In genomic region chr16:84618428-84619102, GRCh38 we compare ENCODE assay signal across 8 cellular contexts. TPM values are rescaled to one million over a fixed set of nuclear protein-coding genes. Genes with fewer than 3 reads are reported as not detected.
A peak's percentile ranks its signal among the peaks of the same experiment; 100 is the strongest.
DNase-seq lines count a peak whose midpoint lies in the region; ATAC-seq and TF ChIP-seq lines count a peak whose summit lies in the region.

No MANE protein-coding gene starts in this region.

- H3K9me3 Mint-ChIP-seq in activated naive CD4-positive, alpha-beta T cell treated with anti-CD3 and anti-CD28 coated beads, Interleukin-2, amount 10 ng/mL, durations not matched to agents 7 days and 5 days: no peaks in the 10 kb centered on the region

- peak overlapping the region; percentile 66 for H3K27ac Mint-ChIP-seq in activated naive CD4-positive, alpha-beta T cell treated with anti-CD3 and anti-CD28 coated beads, Interleukin-2, amount 10 ng/mL, durations not matched to agents 7 days and 5 days

- no peak overlapping the region for H2AFZ ChIP-seq in neuron (ENCODE audit: low read depth, low read length)

- ATAC-seq in HG03045 (IDR thresholded peaks at IDR 0.05; ENCODE audit: unreplicated experiment): no peak
- no peak for ATAC-seq in GM18907 (IDR thresholded peaks at IDR 0.05; ENCODE audit: unreplicated experiment)

- no peak for DNase-seq in activated naive CD4-positive, alpha-beta T cell treated with anti-CD3 and anti-CD28 coated beads, Interleukin-2, amount 10 ng/mL, durations not matched to agents 7 days and 5 days
- no peak for DNase-seq in activated naive CD4-positive, alpha-beta T cell treated with anti-CD3 and anti-CD28 coated beads, Interleukin-2, amount 50 U/mL, for 16 hours
- DNase-seq in SK-MEL-5 (ENCODE audit: low read depth, low spot score) (peak; percentile 95), epithelial cell of proximal tubule (ENCODE audit: low read depth) (peak; percentile 97), NCI-H446 treated with DMSO at 0.1 percent for 48 hours (lab: John Stamatoyannopoulos, UW) (no peak)

- no peaks in the 10 kb centered on the region for H3K36me3 ChIP-seq in neuron (ENCODE audit: insufficient read depth, low read length)

- H3K4me3 ChIP-seq in epithelial cell of proximal tubule (ENCODE audit: low read depth, low read length): peak overlapping the region; percentile 36
- peak overlapping the region; percentile 10 for H3K4me3 ChIP-seq in neuron (ENCODE audit: low read length)

- H3K4me1 ChIP-seq in neuron (ENCODE audit: insufficient read depth, low read length): peaks cover 30% of the 10 kb centered on the region

- in situ Hi-C loops in SK-MEL-5 (cut with HindIII; ENCODE audit: low pct_unique_long_range_greater_than_20kb, low sequenced_read_pairs): no loop called here

- H3K4me3 Mint-ChIP-seq in activated naive CD4-positive, alpha-beta T cell treated with anti-CD3 and anti-CD28 coated beads, Interleukin-2, amount 10 ng/mL, durations not matched to agents 7 days and 5 days: peak overlapping the region; percentile 64

- no peaks in the 10 kb centered on the region for H3K9me3 ChIP-seq in neuron (ENCODE audit: low read length)

- peaks cover 57% of the 10 kb centered on the region for H3K4me1 Mint-ChIP-seq in activated naive CD4-positive, alpha-beta T cell treated with anti-CD3 and anti-CD28 coated beads, Interleukin-2, amount 10 ng/mL, durations not matched to agents 7 days and 5 days

- TF ChIP-seq CTCF in epithelial cell of proximal tubule (conservative IDR thresholded peaks at IDR 0.05; ENCODE audit: low read depth, low read length): no peak

- H3K27me3 Mint-ChIP-seq in activated naive CD4-positive, alpha-beta T cell treated with anti-CD3 and anti-CD28 coated beads, Interleukin-2, amount 10 ng/mL, durations not matched to agents 7 days and 5 days: peaks cover 34% of the 10 kb centered on the region

- CTCF ChIA-PET in activated naive CD4-positive, alpha-beta T cell treated with anti-CD3 and anti-CD28 coated beads, Interleukin-2, amount 10 ng/mL, durations not matched to agents 7 days and 5 days (lab: Charles Lee): interaction anchor here (0.8 to 1.3 kb wide), 3 partner anchors 106 to 112 kb away, joined by 3 to 4 read pairs (median 3); no protein-coding TSS in a partner anchor

- H3K36me3 Mint-ChIP-seq in activated naive CD4-positive, alpha-beta T cell treated with anti-CD3 and anti-CD28 coated beads, Interleukin-2, amount 10 ng/mL, durations not matched to agents 7 days and 5 days: peaks cover 31% of the 10 kb centered on the region

- no peaks in the 10 kb centered on the region for H3K27me3 ChIP-seq in neuron (ENCODE audit: insufficient read depth, low read length)

RNA-seq across cellular contexts. Expression of gene COTL1, which starts 0.7 kb away (rescaled TPM):
- total RNA-seq in SK-MEL-5 (2014; rRNA removed; shearing (Covaris generic)): 159 and 171 TPM in 2 replicates
- 289 and 290 TPM in 2 replicates for polyA plus RNA-seq in SK-MEL-5 (2015; cell fraction: cytosol; rRNA removed)
- polyA plus RNA-seq in SK-MEL-5 (2015; cell fraction: nucleus; rRNA removed): 32.8 and 33.8 TPM in 2 replicates
- 318 and 473 TPM in 2 replicates for total RNA-seq in epithelial cell of proximal tubule

RNA-seq across cellular contexts. Expression of gene KLHL36, which starts 29.7 kb away (rescaled TPM):
- 28.9 and 35.5 TPM in 2 replicates for total RNA-seq in SK-MEL-5 (2014; rRNA removed; shearing (Covaris generic))
- polyA plus RNA-seq in SK-MEL-5 (2015; cell fraction: cytosol; rRNA removed): 29.3 and 43.2 TPM in 2 replicates
- polyA plus RNA-seq in SK-MEL-5 (2015; cell fraction: nucleus; rRNA removed): 88.9 and 99.5 TPM in 2 replicates
- total RNA-seq in epithelial cell of proximal tubule: 63.7 and 65.7 TPM in 2 replicates

Comparison
In these comparisons a context has a peak if more than half of its experiments do, and no peak if none do; other contexts are left out.
1. DNase-seq: peak in SK-MEL-5 (single experiment) and epithelial cell of proximal tubule (single experiment); none in activated naive CD4-positive, alpha-beta T cell treated with anti-CD3 and anti-CD28 coated beads, Interleukin-2, amount 10 ng/mL, durations not matched to agents 7 days and 5 days (single experiment), activated naive CD4-positive, alpha-beta T cell treated with anti-CD3 and anti-CD28 coated beads, Interleukin-2, amount 50 U/mL, for 16 hours (single experiment) and NCI-H446 treated with DMSO at 0.1 percent for 48 hours (single experiment).